In genomic region chr1:10616696-10617095, GRCh38 we compare ENCODE assay signal across 1 cellular context.
TF ChIP-seq lines count a peak whose summit lies in the region.

No MANE protein-coding gene starts in this region.

TF ChIP-seq in H1, 55 proteins besides CTCF, POLR2A, EP300 and RAD21:
- TF ChIP-seq SIX5 (IDR thresholded peaks at IDR 0.05; ENCODE audit: low read depth, low read length) (no peak), TCF12 (IDR thresholded peaks at IDR 0.05; ENCODE audit: low read depth, low read length) (no peak), ZNF274 (IDR thresholded peaks at IDR 0.05; ENCODE audit: borderline replicate concordance, extremely low read depth, low read length) (no peak), PHF8 (conservative IDR thresholded peaks at IDR 0.05; ENCODE audit: low read depth, low read length) (no peak), SIN3A (conservative IDR thresholded peaks at IDR 0.05 in 1 of 2, IDR thresholded peaks at IDR 0.05 in 1 of 2; ENCODE audit: low read depth in 1 of 2, low read length in 2 of 2) (no peak), E2F6 (IDR thresholded peaks at IDR 0.05) (no peak), CHD1 (IDR thresholded peaks at IDR 0.05; ENCODE audit: low read depth, low read length) (no peak)
TF ChIP-seq in H1: peak in this region for 0.
